8 cellular contexts compared by ENCODE assay signal in genomic region chrX:49184294-49185061, GRCh38. TPM values are rescaled to one million over a fixed set of nuclear protein-coding genes. Genes with fewer than 3 reads are reported as not detected.
DNase-seq lines count a peak whose midpoint lies in the region; ATAC-seq lines count a peak whose summit lies in the region.

No MANE protein-coding gene starts in this region.

- H3K36me3 Mint-ChIP-seq in activated naive CD8-positive, alpha-beta T cell treated with anti-CD3 and anti-CD28 coated beads, Interleukin-2, amount 10 ng/mL, durations not matched to agents 7 days and 5 days = peaks cover 12% of the 10 kb centered on the region

- peak overlapping the region; percentile 40 for H2BK12ac ChIP-seq in trophoblast cell (ENCODE audit: low read length)

- H2BK5ac ChIP-seq in trophoblast cell (ENCODE audit: low read depth, low read length, poor library complexity) = peak overlapping the region; percentile 49

- peak overlapping the region; percentile 69 for H3K4ac ChIP-seq in trophoblast cell (ENCODE audit: low read depth, low read length)

- peaks cover 39% of the 10 kb centered on the region for H3K36me3 ChIP-seq in HAP-1 (replicated peaks)
- peaks cover 23 to 24% of the 10 kb centered on the region in 2 experiments for H3K36me3 ChIP-seq in trophoblast cell (ENCODE audit: control insufficient read depth in 1 of 2, insufficient read depth in 2 of 2, low read length in 2 of 2)

- peak overlapping the region; percentile 77 for H4K91ac ChIP-seq in trophoblast cell (ENCODE audit: low read depth, low read length)

- peak overlapping the region; percentile 57 for H3K27ac ChIP-seq in trophoblast cell (ENCODE audit: low read depth, low read length)

- H3K4me1 ChIP-seq in HAP-1 = peaks cover 20% of the 10 kb centered on the region
- peaks cover 9 to 20% of the 10 kb centered on the region in 2 experiments for H3K4me1 ChIP-seq in trophoblast cell (ENCODE audit: control insufficient read depth in 1 of 2, insufficient read depth in 2 of 2, low read length in 2 of 2)

- H2AK5ac ChIP-seq in trophoblast cell (ENCODE audit: low read length) = peak overlapping the region; percentile 89

- no peaks in the 10 kb centered on the region for H3K9me3 ChIP-seq in HAP-1
- peaks cover 1% of the 10 kb centered on the region for H3K9me3 ChIP-seq in trophoblast cell (ENCODE audit: insufficient read depth, low read depth, low read length)

- H2BK120ac ChIP-seq in trophoblast cell (ENCODE audit: insufficient read depth, low read length, poor library complexity) = peak overlapping the region; percentile 90

- H4K12ac ChIP-seq in trophoblast cell (ENCODE audit: low read depth, low read length) = peak overlapping the region; percentile 98

- H3K27ac Mint-ChIP-seq in activated naive CD8-positive, alpha-beta T cell treated with anti-CD3 and anti-CD28 coated beads, Interleukin-2, amount 10 ng/mL, durations not matched to agents 7 days and 5 days = peak overlapping the region; percentile 88

- no peaks in the 10 kb centered on the region for H3K27me3 ChIP-seq in HAP-1 (ENCODE audit: low read depth)
- no peaks in the 10 kb centered on the region for H3K27me3 ChIP-seq in trophoblast cell (ENCODE audit: insufficient read depth, low read length)

- H3K23ac ChIP-seq in trophoblast cell (ENCODE audit: low read length) = no peak overlapping the region

- H3K4me2 ChIP-seq in trophoblast cell (ENCODE audit: low read length) = peak overlapping the region; percentile 71

- intact Hi-C loops in Right ventricle myocardium inferior (cut with DNase I) = loop anchor here (2.0 to 5.0 kb wide), 2 partner anchors 18 to 382 kb away; partner anchors contain the start of gene HDAC6

- peak; percentile 60 for ATAC-seq in activated naive CD8-positive, alpha-beta T cell treated with anti-CD3 and anti-CD28 coated beads, Interleukin-2, amount 10 ng/mL, durations not matched to agents 7 days and 5 days (ENCODE audit: low read depth)
- ATAC-seq in Right ventricle myocardium inferior (peak; percentile 88), GM21367 (IDR thresholded peaks at IDR 0.05; ENCODE audit: unreplicated experiment) (no peak)

- H3K79me1 ChIP-seq in trophoblast cell (ENCODE audit: low read length) = peaks cover 13% of the 10 kb centered on the region

- H4K8ac ChIP-seq in trophoblast cell (ENCODE audit: low read depth, low read length) = peak overlapping the region; percentile 92

- peaks cover 16% of the 10 kb centered on the region for H3K4me1 Mint-ChIP-seq in activated naive CD8-positive, alpha-beta T cell treated with anti-CD3 and anti-CD28 coated beads, Interleukin-2, amount 10 ng/mL, durations not matched to agents 7 days and 5 days

- DNase-seq in DMS79 (lab: John Stamatoyannopoulos, UW) (peak; percentile 68), HAP-1 (ENCODE audit: low spot score in 2 of 2) (peak; percentile 95 to 100), NCI-H226 (peak; percentile 85), Right ventricle myocardium inferior (ENCODE audit: missing footprints) (peak; percentile 88), trophoblast cell (peak; percentile 74 to 83), OCI-M2 (lab: John Stamatoyannopoulos, UW; ENCODE audit: unreplicated experiment) (no peak)
- peak; percentile 34 for DNase-seq in activated naive CD8-positive, alpha-beta T cell treated with anti-CD3 and anti-CD28 coated beads, Interleukin-2, amount 10 ng/mL, durations not matched to agents 7 days and 5 days

- H3K79me2 ChIP-seq in trophoblast cell (ENCODE audit: control insufficient read depth, insufficient read depth, low read length, poor library complexity) = peaks cover 3% of the 10 kb centered on the region

- in situ Hi-C loops in HAP-1 (cut with MboI; ENCODE audit: low sequenced_read_pairs) = no loop called here

- POLR2A ChIA-PET in activated naive CD8-positive, alpha-beta T cell treated with anti-CD3 and anti-CD28 coated beads, Interleukin-2, amount 10 ng/mL, durations not matched to agents 7 days and 5 days (lab: Charles Lee) = interaction anchor here (1.4 to 1.6 kb wide), 2 partner anchors 13 to 18 kb away, joined by 4 to 6 read pairs; no protein-coding TSS in a partner anchor

- no peaks in the 10 kb centered on the region for H3K9me3 Mint-ChIP-seq in activated naive CD8-positive, alpha-beta T cell treated with anti-CD3 and anti-CD28 coated beads, Interleukin-2, amount 10 ng/mL, durations not matched to agents 7 days and 5 days

- peak overlapping the region; percentile 93 for H3K4me3 Mint-ChIP-seq in activated naive CD8-positive, alpha-beta T cell treated with anti-CD3 and anti-CD28 coated beads, Interleukin-2, amount 10 ng/mL, durations not matched to agents 7 days and 5 days

- H3K14ac ChIP-seq in trophoblast cell (ENCODE audit: low read length) = peak overlapping the region; percentile 93

- no CpG with 5 or more reads among the region's 39 CpGs for WGBS in trophoblast cell (ENCODE audit: extremely low coverage, insufficient coverage, insufficient read length)

- H3K9ac ChIP-seq in trophoblast cell (ENCODE audit: low read length) = no peak overlapping the region

- H3K4me3 ChIP-seq in HAP-1 (peak overlapping the region; percentile 74), trophoblast cell (ENCODE audit: low read depth, low read length) (peak overlapping the region; percentile 43)

- peak overlapping the region; percentile 96 for H3K18ac ChIP-seq in trophoblast cell (ENCODE audit: low read length)

- H2AFZ ChIP-seq in trophoblast cell (ENCODE audit: insufficient read depth, low read length, poor library complexity) = no peak overlapping the region

- H3K27me3 Mint-ChIP-seq in activated naive CD8-positive, alpha-beta T cell treated with anti-CD3 and anti-CD28 coated beads, Interleukin-2, amount 10 ng/mL, durations not matched to agents 7 days and 5 days = no peaks in the 10 kb centered on the region

RNA-seq across cellular contexts. Expression of gene PRICKLE3, which starts 1.7 kb away (rescaled TPM):
- 10 to 100 TPM; 16.1 to 16.7 TPM for total RNA-seq in activated naive CD8-positive, alpha-beta T cell treated with anti-CD3 and anti-CD28 coated beads, Interleukin-2, amount 10 ng/mL, durations not matched to agents 7 days and 5 days
- 15.1 TPM for total RNA-seq in Right ventricle myocardium inferior
- 12.6 TPM in 2 replicates for polyA plus RNA-seq in trophoblast cell (2013)

RNA-seq across cellular contexts. Expression of gene PLP2, which starts 12.8 kb away (rescaled TPM):
- 10 to 100 TPM; 47.5 to 50.4 TPM for total RNA-seq in activated naive CD8-positive, alpha-beta T cell treated with anti-CD3 and anti-CD28 coated beads, Interleukin-2, amount 10 ng/mL, durations not matched to agents 7 days and 5 days
- 67.0 TPM for total RNA-seq in Right ventricle myocardium inferior
- polyA plus RNA-seq in trophoblast cell (2013) = 35.9 and 37.5 TPM in 2 replicates

RNA-seq across cellular contexts. Expression of gene SYP, which starts 15.5 kb away (rescaled TPM):
- total RNA-seq in activated naive CD8-positive, alpha-beta T cell treated with anti-CD3 and anti-CD28 coated beads, Interleukin-2, amount 10 ng/mL, durations not matched to agents 7 days and 5 days = 1 to 10 TPM; 2.6 to 3.6 TPM
- total RNA-seq in Right ventricle myocardium inferior = 1.8 TPM
- 0.14 and 0.16 TPM in 2 replicates for polyA plus RNA-seq in trophoblast cell (2013)

RNA-seq across cellular contexts. Expression of gene MAGIX, which starts 21.9 kb away (rescaled TPM):
- 1 to 10 TPM in 1 of 2 experiments, under 1 TPM in 1; 0.91 to 1.1 TPM for total RNA-seq in activated naive CD8-positive, alpha-beta T cell treated with anti-CD3 and anti-CD28 coated beads, Interleukin-2, amount 10 ng/mL, durations not matched to agents 7 days and 5 days
- 4.3 TPM for total RNA-seq in Right ventricle myocardium inferior
- 3.2 and 3.6 TPM in 2 replicates for polyA plus RNA-seq in trophoblast cell (2013)

RNA-seq across cellular contexts. Expression of gene CACNA1F, which starts 48.7 kb away (rescaled TPM):
- 1 to 10 TPM; 1.7 to 2.2 TPM for total RNA-seq in activated naive CD8-positive, alpha-beta T cell treated with anti-CD3 and anti-CD28 coated beads, Interleukin-2, amount 10 ng/mL, durations not matched to agents 7 days and 5 days
- total RNA-seq in Right ventricle myocardium inferior = not detected
- 0.05 and 0.07 TPM in 2 replicates for polyA plus RNA-seq in trophoblast cell (2013)
